Comparison of ENCODE assay signal across 21 cellular contexts in the genomic region with DNA sequence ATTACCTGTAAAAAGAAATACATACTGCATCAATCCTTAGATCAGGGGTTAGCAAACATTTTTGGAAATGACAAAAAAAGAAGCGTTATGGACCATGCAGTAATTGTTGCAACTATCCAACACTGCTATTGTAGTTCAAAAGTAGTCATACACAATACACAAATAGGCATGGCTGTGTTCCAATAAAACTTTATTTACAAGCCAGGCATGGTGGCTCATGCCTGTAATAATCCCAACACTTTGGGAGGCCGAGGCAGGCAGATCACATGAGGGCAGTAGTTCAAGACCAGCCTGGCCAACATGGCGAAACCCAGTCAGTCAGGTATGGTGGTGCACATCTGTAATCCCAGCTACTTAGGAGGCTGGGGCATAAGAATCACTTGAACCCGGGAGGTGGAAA.
"Had no signal": no experiment of that assay in that cellular context is flagged by ENCODE, and none has a peak within 500 bp of the region (broad histone marks: within the 10 kb centered on the region; RNA-seq: fewer than 3 reads in every experiment).

No MANE protein-coding gene starts in this region.

- H3K9me3 ChIP-seq: left ventricle myocardium inferior, ovary, right atrium auricular region, spleen, tibial nerve, uterus had no signal

- H3K27ac ChIP-seq: left ventricle myocardium inferior, ovary, right atrium auricular region, skin epidermis, spleen, tibial nerve, uterus had no signal

- H3K4me1 ChIP-seq: right atrium auricular region, uterus had no signal

- FAIRE-seq: islet of Langerhans, kidney had no signal

- H3K27me3 ChIP-seq: ovary, right atrium auricular region, spleen, tibial nerve, uterus had no signal

- ATAC-seq: natural killer cell; sciatic nerve; stimulated activated effector memory CD8-positive, alpha-beta T cell treated with anti-CD3 and anti-CD28 coated beads, Interleukin-12 subunit alpha, Interleukin-12 subunit beta, amount 100 ng/mL, for 72 hours had no signal

- DNase-seq: hypothalamus; immature natural killer cell; kidney; left ventricle myocardium inferior; mesendoderm; naive B cell; natural killer cell; nephron progenitor cell; ovary; spleen; stimulated activated CD4-positive, alpha-beta T cell treated with anti-CD3 and anti-CD28 coated beads, Interleukin-4, amount 100 ng/mL, for 24 hours; stimulated activated naive CD4-positive, alpha-beta T cell; substantia nigra; uterus had no signal

- H3K4me3 ChIP-seq: left ventricle myocardium inferior, lung, ovary, right atrium auricular region, skin epidermis, spleen, tibial nerve, uterus had no signal

- H3K36me3 ChIP-seq: left ventricle myocardium inferior, ovary, right atrium auricular region, tibial nerve, uterus had no signal
